In the genomic region with DNA sequence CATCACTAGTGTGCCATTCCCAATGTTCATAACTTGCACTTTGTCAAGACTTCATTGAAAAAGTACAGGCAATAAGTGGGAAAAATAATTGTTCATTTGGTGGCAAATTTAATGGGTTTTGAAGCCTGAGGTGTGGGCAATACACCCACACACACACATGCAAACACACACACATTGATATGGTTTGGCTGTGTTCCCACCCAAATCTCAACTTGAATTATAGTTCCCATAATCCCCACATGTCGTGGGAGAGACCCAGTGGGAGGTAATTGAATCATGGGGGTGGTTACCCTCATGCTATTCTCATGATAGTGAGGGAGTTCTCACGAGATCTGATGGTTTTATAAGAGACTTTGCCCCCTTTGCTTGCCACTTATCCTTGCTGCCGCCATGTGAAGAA, we compare ENCODE assay signal across 1 cellular context. TPM values are rescaled to one million over a fixed set of nuclear protein-coding genes. Genes with fewer than 3 reads are reported as not detected.
"Had no signal": no experiment of that assay in that cellular context is flagged by ENCODE, and none has a peak within 500 bp of the region (broad histone marks: within the 10 kb centered on the region; RNA-seq: fewer than 3 reads in every experiment).

No MANE protein-coding gene starts in this region.

RNA-seq across cellular contexts. Expression of gene VAV3, which starts 39.9 kb away (rescaled TPM):
- total RNA-seq: fibroblast of lung had no signal
- polyA plus RNA-seq: fibroblast of lung had no signal
